32 cellular contexts compared by ENCODE assay signal in genomic region chr19:406999-407491, GRCh38. TPM values are rescaled to one million over a fixed set of nuclear protein-coding genes. Genes with fewer than 3 reads are reported as not detected.
DNase-seq lines count a peak whose midpoint lies in the region; ATAC-seq and TF ChIP-seq lines count a peak whose summit lies in the region.
"Had no signal": no experiment of that assay in that cellular context is flagged by ENCODE, and none has a peak within 500 bp of the region (broad histone marks: within the 10 kb centered on the region; RNA-seq: fewer than 3 reads in every experiment).

No MANE protein-coding gene starts in this region.

- H3K36me3 Mint-ChIP-seq in glutamatergic neuron (ENCODE audit: unreplicated experiment), result no peaks in the 10 kb centered on the region
- H3K36me3 Mint-ChIP-seq: brain; CD8-positive, alpha-beta T cell had no signal

- H3K27me3 ChIP-seq in upper lobe of right lung, result peaks cover 30% of the 10 kb centered on the region

- no peak for ATAC-seq in upper lobe of right lung
- ATAC-seq in GM21576 (IDR thresholded peaks at IDR 0.05; ENCODE audit: unreplicated experiment), result no peak
- ATAC-seq: CD8-positive, alpha-beta T cell; HCT116 had no signal

- no peak overlapping the region for H3K27ac Mint-ChIP-seq in glutamatergic neuron (ENCODE audit: unreplicated experiment)
- H3K27ac Mint-ChIP-seq: activated naive CD4-positive, alpha-beta T cell treated with anti-CD3 and anti-CD28 coated beads for 36 hours; brain; CD8-positive, alpha-beta T cell; nephron had no signal

- intact Hi-C loops in upper lobe of right lung (cut with DNase I), result no loop called here

- no peaks in the 10 kb centered on the region for H3K36me3 ChIP-seq in upper lobe of right lung
- H3K36me3 ChIP-seq: tibial artery had no signal

- DNase-seq in activated effector memory CD4-positive, alpha-beta T cell treated with anti-CD3 and anti-CD28 coated beads, Interleukin-2, amount 50 U/mL, for 16 hours, result peak; percentile 37
- DNase-seq in activated effector memory CD4-positive, alpha-beta T cell treated with Interleukin-2 at 50 U/mL for 16 hours, result no peak
- DNase-seq in GM20000 (ENCODE audit: low spot score) (peak; percentile 56), glutamatergic neuron (peak; percentile 21), retina (peak; percentile 20), NCI-H1105 (lab: John Stamatoyannopoulos, UW) (no peak), upper lobe of right lung (no peak)
- DNase-seq: activated CD4-positive, alpha-beta T cell treated with anti-CD3 and anti-CD28 coated beads, Interleukin-2, amount 50 U/mL, for 48 hours; activated CD4-positive, CD25-positive, alpha-beta regulatory T cell treated with anti-CD3 and anti-CD28 coated beads, Interleukin-2, amount 50 U/mL, for 72 hours; activated naive CD4-positive, alpha-beta T cell treated with anti-CD3 and anti-CD28 coated beads for 36 hours; AML-193; CD8-positive, alpha-beta T cell; cerebellar nuclear complex; foreskin melanocyte; KBM-7; mammary epithelial cell; NCI-H1105 treated with DMSO at 0.1 percent for 48 hours; NCI-H2029; NCI-H2227 treated with DMSO at 0.1 percent for 48 hours; NCI-H526; PC-9; SHP77; stimulated activated CD4-positive, alpha-beta T cell treated with anti-CD3 and anti-CD28 coated beads, Interleukin-2, amount 100 ng/mL, for 24 hours had no signal

- H3K9me3 ChIP-seq in upper lobe of right lung, result no peaks in the 10 kb centered on the region
- H3K9me3 ChIP-seq: mucosa of descending colon, tibial artery had no signal

- H3K4me1 ChIP-seq in upper lobe of right lung, result peaks cover 13% of the 10 kb centered on the region

- H3K4me3 ChIP-seq in upper lobe of right lung, result no peak overlapping the region
- H3K4me3 ChIP-seq: mucosa of descending colon, PC-9, smooth muscle cell, tibial artery had no signal

- H3K9me3 Mint-ChIP-seq in glutamatergic neuron (ENCODE audit: unreplicated experiment), result peaks cover 13% of the 10 kb centered on the region
- H3K9me3 Mint-ChIP-seq: activated naive CD4-positive, alpha-beta T cell treated with anti-CD3 and anti-CD28 coated beads for 36 hours; CD8-positive, alpha-beta T cell; nephron had no signal

- TF ChIP-seq CTCF in GM20000 (IDR thresholded peaks at IDR 0.05; ENCODE audit: extremely low read depth, missing control alignments) (no peak), glutamatergic neuron (IDR thresholded peaks at IDR 0.05; ENCODE audit: partially characterized antibody, unreplicated experiment) (no peak), upper lobe of right lung (IDR thresholded peaks at IDR 0.05) (no peak)

- no peak overlapping the region for H3K4me3 Mint-ChIP-seq in glutamatergic neuron (ENCODE audit: unreplicated experiment)
- H3K4me3 Mint-ChIP-seq: activated naive CD4-positive, alpha-beta T cell treated with anti-CD3 and anti-CD28 coated beads for 36 hours had no signal

- peaks cover 5% of the 10 kb centered on the region for H3K4me1 Mint-ChIP-seq in glutamatergic neuron (ENCODE audit: low read depth, unreplicated experiment)

- H3K27ac ChIP-seq in upper lobe of right lung, result no peak overlapping the region
- H3K27ac ChIP-seq: PC-9, tibial artery had no signal

- H3K27me3 Mint-ChIP-seq in glutamatergic neuron (ENCODE audit: unreplicated experiment), result peaks cover 16% of the 10 kb centered on the region

RNA-seq across cellular contexts. Expression of gene C2CD4C, which starts 1.9 kb away (rescaled TPM):
- 9.6 TPM for total RNA-seq in glutamatergic neuron (ENCODE audit: unreplicated experiment)
- total RNA-seq in upper lobe of right lung, result 2.6 TPM
- total RNA-seq: CD8-positive, alpha-beta T cell; M059J had no signal

RNA-seq across cellular contexts. Expression of gene SHC2, which starts 53.8 kb away (rescaled TPM):
- 343 TPM for total RNA-seq in glutamatergic neuron (ENCODE audit: unreplicated experiment)
- 37.8 TPM for total RNA-seq in upper lobe of right lung
- total RNA-seq: activated naive CD4-positive, alpha-beta T cell treated with anti-CD3 and anti-CD28 coated beads for 36 hours; T-helper 2 cell treated with Interferon-gamma antibody and Interleukin-4, amounts not matched to agents 100 ng/mL and 5 ng/mL, for 36 hours had no signal

Comparison
In these comparisons a context has a peak if more than half of its experiments do, and no peak if none do; other contexts are left out.
1. DNase-seq: peak in activated effector memory CD4-positive, alpha-beta T cell treated with anti-CD3 and anti-CD28 coated beads, Interleukin-2, amount 50 U/mL, for 16 hours (single experiment), GM20000 (single experiment), glutamatergic neuron (single experiment) and retina (single experiment); none in activated effector memory CD4-positive, alpha-beta T cell treated with Interleukin-2 at 50 U/mL for 16 hours (single experiment), NCI-H1105 (single experiment) and upper lobe of right lung (single experiment).